ENCODE assay signal across 25 cellular contexts in genomic region chr15:76398301-76398700, GRCh38.
DNase-seq lines count a peak whose midpoint lies in the region; FAIRE-seq lines count a peak whose summit lies in the region.
"Had no signal": no experiment of that assay in that cellular context is flagged by ENCODE, and none has a peak within 500 bp of the region (broad histone marks: within the 10 kb centered on the region; RNA-seq: fewer than 3 reads in every experiment).

No MANE protein-coding gene starts in this region.

- no peak overlapping the region for H2BK5ac ChIP-seq in mesendoderm (ENCODE audit: low read length)

- H3K27me3 ChIP-seq in mesendoderm (ENCODE audit: insufficient read depth, low read length, poor library complexity) = no peaks in the 10 kb centered on the region
- H3K27me3 ChIP-seq: BLaER1 treated with 17β-estradiol and CSF1 and Interleukin-3, amounts not matched to agents 10 nM and 100 nM; dorsolateral prefrontal cortex; stomach; transverse colon had no signal

- H3K4me2 ChIP-seq in mesendoderm (ENCODE audit: low read length) = no peak overlapping the region
- H3K4me2 ChIP-seq: BLaER1 treated with 17β-estradiol and CSF1 and Interleukin-3, amounts not matched to agents 10 nM and 100 nM; PC-9 had no signal

- H3K36me3 ChIP-seq in mesendoderm (ENCODE audit: control insufficient read depth, insufficient read depth, low read length) = no peaks in the 10 kb centered on the region

- H3K27ac Mint-ChIP-seq in activated T-helper 2 cell treated with anti-CD3 and anti-CD28 coated beads, Interferon-gamma antibody, Interleukin-2, Interleukin-4, amounts not matched to agents 10 μg/mL and 5 μg/mL and 100 μg/mL, durations not matched to agents 14 hours and 24 hours and 36 hours = no peak overlapping the region
- H3K27ac Mint-ChIP-seq: activated naive CD8-positive, alpha-beta T cell; naive thymus-derived CD4-positive, alpha-beta T cell had no signal

- WGBS in mesendoderm (ENCODE audit: extremely low coverage, insufficient coverage, low lambda C conversion rate) = no CpG with 5 or more reads among the region's 1 CpG

- peaks cover 7% of the 10 kb centered on the region for H3K4me1 ChIP-seq in mesendoderm (ENCODE audit: control insufficient read depth, low read depth, low read length)
- H3K4me1 ChIP-seq: BLaER1 treated with 17β-estradiol and CSF1 and Interleukin-3, amounts not matched to agents 10 nM and 100 nM; transverse colon had no signal

- no peaks in the 10 kb centered on the region for H3K4me1 Mint-ChIP-seq in activated T-helper 2 cell treated with anti-CD3 and anti-CD28 coated beads, Interferon-gamma antibody, Interleukin-2, Interleukin-4, amounts not matched to agents 10 μg/mL and 5 μg/mL and 100 μg/mL, durations not matched to agents 14 hours and 24 hours and 36 hours (ENCODE audit: low read depth)

- H3K9ac ChIP-seq in mesendoderm (ENCODE audit: low read length) = no peak overlapping the region
- H3K9ac ChIP-seq: BLaER1 treated with 17β-estradiol and CSF1 and Interleukin-3, amounts not matched to agents 10 nM and 100 nM had no signal

- no peak overlapping the region for H3K56ac ChIP-seq in mesendoderm (ENCODE audit: low read length)

- H2BK15ac ChIP-seq in mesendoderm (replicated peaks; ENCODE audit: low read depth) = no peak overlapping the region

- no peak overlapping the region for H2AK5ac ChIP-seq in mesendoderm (ENCODE audit: low read length)

- no peak overlapping the region for H3K4me3 Mint-ChIP-seq in activated T-helper 2 cell treated with anti-CD3 and anti-CD28 coated beads, Interferon-gamma antibody, Interleukin-2, Interleukin-4, amounts not matched to agents 10 μg/mL and 5 μg/mL and 100 μg/mL, durations not matched to agents 14 hours and 24 hours and 36 hours (ENCODE audit: low read depth)
- H3K4me3 Mint-ChIP-seq: activated naive CD8-positive, alpha-beta T cell; naive thymus-derived CD4-positive, alpha-beta T cell had no signal

- H3K18ac ChIP-seq in mesendoderm (ENCODE audit: low read length) = no peak overlapping the region

- H3K27me3 Mint-ChIP-seq in activated T-helper 2 cell treated with anti-CD3 and anti-CD28 coated beads, Interferon-gamma antibody, Interleukin-2, Interleukin-4, amounts not matched to agents 10 μg/mL and 5 μg/mL and 100 μg/mL, durations not matched to agents 14 hours and 24 hours and 36 hours (ENCODE audit: low read depth) = no peaks in the 10 kb centered on the region
- H3K27me3 Mint-ChIP-seq: activated naive CD8-positive, alpha-beta T cell; naive thymus-derived CD4-positive, alpha-beta T cell had no signal

- DNase-seq in DMS153 (lab: John Stamatoyannopoulos, UW) (peak; percentile 78), NCI-H1417 treated with DMSO at 0.1 percent for 48 hours (lab: John Stamatoyannopoulos, UW) (peak; percentile 88), NCI-H2196 (lab: John Stamatoyannopoulos, UW; ENCODE audit: unreplicated experiment) (peak; percentile 34), activated gamma-delta T cell treated with Interleukin-2 at 50 U/mL for 16 hours (no peak), mesendoderm (no peak)
- DNase-seq in stimulated activated CD4-positive, alpha-beta T cell treated with anti-CD3 and anti-CD28 coated beads, Interleukin-1b, Interleukin-23, amount 100 ng/mL, for 48 hours = no peak
- DNase-seq in activated T-helper 2 cell treated with anti-CD3 and anti-CD28 coated beads, Interferon-gamma antibody, Interleukin-2, Interleukin-4, amounts not matched to agents 10 μg/mL and 5 μg/mL and 100 μg/mL, durations not matched to agents 14 hours and 24 hours and 36 hours (ENCODE audit: low spot score) = no peak
- DNase-seq: ACHN; activated CD4-positive, alpha-beta T cell treated with anti-CD3 and anti-CD28 coated beads for 1 hour; central memory CD4-positive, alpha-beta T cell; dorsolateral prefrontal cortex; glutamatergic neuron; naive thymus-derived CD4-positive, alpha-beta T cell; NCI-H1694; PC-9; SIG-M5; stimulated activated CD4-positive, alpha-beta T cell treated with anti-CD3 and anti-CD28 coated beads, Interleukin-12 subunit alpha, Interleukin-12 subunit beta, amount 100 ng/mL, for 4 hours; stomach; transverse colon had no signal

- no peaks in the 10 kb centered on the region for H3K9me3 Mint-ChIP-seq in activated T-helper 2 cell treated with anti-CD3 and anti-CD28 coated beads, Interferon-gamma antibody, Interleukin-2, Interleukin-4, amounts not matched to agents 10 μg/mL and 5 μg/mL and 100 μg/mL, durations not matched to agents 14 hours and 24 hours and 36 hours

- no peak overlapping the region for H4K5ac ChIP-seq in mesendoderm (ENCODE audit: low read length)

- H3K23ac ChIP-seq in mesendoderm (ENCODE audit: low read length) = no peak overlapping the region

- no peaks in the 10 kb centered on the region for H3K79me1 ChIP-seq in mesendoderm (ENCODE audit: low read length)

- no peak overlapping the region for H3K27ac ChIP-seq in mesendoderm (ENCODE audit: low read depth, low read length)
- H3K27ac ChIP-seq: BLaER1 treated with 17β-estradiol and CSF1 and Interleukin-3, amounts not matched to agents 10 nM and 100 nM; dorsolateral prefrontal cortex; PC-9; stomach; transverse colon had no signal

- no peak overlapping the region for H2BK120ac ChIP-seq in mesendoderm (ENCODE audit: low read depth, low read length)

- H3K4me3 ChIP-seq in mesendoderm (ENCODE audit: low read length) = no peak overlapping the region
- H3K4me3 ChIP-seq: BLaER1 treated with 17β-estradiol and CSF1 and Interleukin-3, amounts not matched to agents 10 nM and 100 nM; dorsolateral prefrontal cortex; PC-9; stomach; transverse colon had no signal

- no peak overlapping the region for H3K4ac ChIP-seq in mesendoderm (ENCODE audit: low read depth, low read length)

- H4K8ac ChIP-seq in mesendoderm (ENCODE audit: low read depth, low read length) = no peak overlapping the region

- no peaks in the 10 kb centered on the region for H3K36me3 Mint-ChIP-seq in activated T-helper 2 cell treated with anti-CD3 and anti-CD28 coated beads, Interferon-gamma antibody, Interleukin-2, Interleukin-4, amounts not matched to agents 10 μg/mL and 5 μg/mL and 100 μg/mL, durations not matched to agents 14 hours and 24 hours and 36 hours (ENCODE audit: low read depth)

- intact Hi-C loops in activated T-helper 2 cell treated with anti-CD3 and anti-CD28 coated beads, Interferon-gamma antibody, Interleukin-2, Interleukin-4, amounts not matched to agents 10 μg/mL and 5 μg/mL and 100 μg/mL, durations not matched to agents 14 hours and 24 hours and 36 hours (cut with micrococcal nuclease) = no loop called here

- H3K79me2 ChIP-seq in mesendoderm (ENCODE audit: control insufficient read depth, insufficient read depth, low read length) = no peaks in the 10 kb centered on the region

- peak; percentile 84 for FAIRE-seq in islet of Langerhans (lab: Jason Lieb, UNC)
- FAIRE-seq: astrocyte, endothelial cell of umbilical vein, H54 had no signal

Comparison
In these comparisons a context has a peak if more than half of its experiments do, and no peak if none do; other contexts are left out.
1. DNase-seq: peak in DMS153 (single experiment), NCI-H1417 treated with DMSO at 0.1 percent for 48 hours (single experiment) and NCI-H2196 (single experiment); none in activated gamma-delta T cell treated with Interleukin-2 at 50 U/mL for 16 hours (single experiment), stimulated activated CD4-positive, alpha-beta T cell treated with anti-CD3 and anti-CD28 coated beads, Interleukin-1b, Interleukin-23, amount 100 ng/mL, for 48 hours (single experiment), mesendoderm (single experiment) and activated T-helper 2 cell treated with anti-CD3 and anti-CD28 coated beads, Interferon-gamma antibody, Interleukin-2, Interleukin-4, amounts not matched to agents 10 μg/mL and 5 μg/mL and 100 μg/mL, durations not matched to agents 14 hours and 24 hours and 36 hours (single experiment).